In genomic region chr5:141397756-141398551, GRCh38 we compare ENCODE assay signal across 8 cellular contexts. TPM values are rescaled to one million over a fixed set of nuclear protein-coding genes. Genes with fewer than 3 reads are reported as not detected.
A peak's percentile ranks its signal among the peaks of the same experiment; 100 is the strongest.
DNase-seq lines count a peak whose midpoint lies in the region; ATAC-seq and TF ChIP-seq lines count a peak whose summit lies in the region.
"Not testable (repeated sequence)": the region's sequence is repeated elsewhere in the genome, so short reads cannot be mapped to it uniquely, and the experiment has no call there.

PCDHGB5 (plus strand) TSS chr5:141397947; CDS start chr5:141398128, 181 bp downstream.

- peak within 1 kb of the TSS; percentile 57 for H3K4me2 ChIP-seq in mammary epithelial cell (ENCODE audit: insufficient read depth, low read depth, low read length)

- H3K27ac ChIP-seq in mammary epithelial cell (ENCODE audit: insufficient read depth, low read depth, low read length); right atrium auricular region; uterus: not testable (repeated sequence)
- peak within 1 kb of the TSS; percentile 51 for H3K27ac ChIP-seq in psoas muscle

- in situ Hi-C loops in mammary epithelial cell (cut with MboI; ENCODE audit: low sequenced_read_pairs in 2 of 2): loop anchor here in 1 of 2 donors (10.0 kb wide), 1 partner anchor 167 kb away; no protein-coding TSS in a partner anchor

- peak within 1 kb of the TSS; percentile 41 for H3K4me3 ChIP-seq in GM12875 (ENCODE audit: low read depth, low read length)
- peak within 1 kb of the TSS; percentile 32 to 57 (median 38) for H3K4me3 ChIP-seq in mammary epithelial cell (replicated peaks in 1 of 3; ENCODE audit: insufficient read depth in 1 of 3, low read depth in 2 of 3, low read length in 3 of 3)
- H3K4me3 ChIP-seq in right atrium auricular region: peak within 1 kb of the TSS; percentile 23 to 42
- H3K4me3 ChIP-seq in psoas muscle: peak within 1 kb of the TSS; percentile 63
- peak within 1 kb of the TSS in 1 of 2 donors; percentile 13 for H3K4me3 ChIP-seq in uterus

- H3K36me3 ChIP-seq in mammary epithelial cell (ENCODE audit: insufficient read depth, low read length); right atrium auricular region; psoas muscle (ENCODE audit: insufficient read depth in 1 of 2, low read depth in 1 of 2); uterus: not testable (repeated sequence)

- H3K79me2 ChIP-seq in mammary epithelial cell (ENCODE audit: insufficient read depth, low read length): not testable (repeated sequence)

- dilution Hi-C loops in mammary epithelial cell (cut with HindIII; ENCODE audit: low sequenced_read_pairs): not testable (repeated sequence)

- not testable (repeated sequence) for H3K4me1 ChIP-seq in mammary epithelial cell (ENCODE audit: insufficient read depth, low read length); psoas muscle; uterus
- H3K4me1 ChIP-seq in right atrium auricular region: peaks cover 0 to 11% of the 10 kb centered on the region in 2 donors

- not testable (repeated sequence) for H4K20me1 ChIP-seq in mammary epithelial cell (ENCODE audit: insufficient read depth, low read length)

- 5% methylated on average over 22 of the region's 43 CpGs for WGBS in mammary epithelial cell (ENCODE audit: low coverage, missing lambda C conversion rate)
- WGBS in psoas muscle, 3 donors: 7 to 9% (median 8%) methylated on average over 21 to 25 of the region's 43 CpGs

- H3K9me3 ChIP-seq in mammary epithelial cell (replicated peaks; ENCODE audit: insufficient read depth, low read length) (peaks cover 48% of the 10 kb centered on the region), right atrium auricular region (peaks cover 20 to 84% of the 10 kb centered on the region in 2 donors), uterus (peaks cover 0 to 84% of the 10 kb centered on the region in 2 donors)
- H3K9me3 ChIP-seq in psoas muscle: not testable (repeated sequence)

- peak; percentile 74 for ATAC-seq in GM21825 (IDR thresholded peaks at IDR 0.05; ENCODE audit: unreplicated experiment)
- ATAC-seq in HG03571 (IDR thresholded peaks at IDR 0.05; ENCODE audit: unreplicated experiment): peak; percentile 88
- peak; percentile 60 to 69 for ATAC-seq in activated CD4-positive, CD25-positive, alpha-beta regulatory T cell treated with anti-CD3 and anti-CD28 coated beads, Interleukin-2, amount 50 U/mL, for 24 hours
- ATAC-seq in psoas muscle: peak; percentile 90 to 95 (median 93)

- not testable (repeated sequence) for TF ChIP-seq POLR2A in uterus (IDR thresholded peaks at IDR 0.05)

- intact Hi-C loops in mammary epithelial cell (cut with micrococcal nuclease): loop anchor here (5.0 kb wide), 1 partner anchor 164 kb away; no protein-coding TSS in a partner anchor
- intact Hi-C loops in psoas muscle (cut with DNase I); uterus (cut with DNase I; ENCODE audit: low total_unique reads): not testable (repeated sequence)

- TF ChIP-seq CTCF in GM12875 (IDR thresholded peaks at IDR 0.05; ENCODE audit: borderline replicate concordance, insufficient read depth, low read depth, low read length) (peak; percentile 65), mammary epithelial cell (conservative IDR thresholded peaks at IDR 0.05 in 1 of 2, IDR thresholded peaks at IDR 0.05 in 1 of 2; ENCODE audit: extremely low read depth in 1 of 2, insufficient read depth in 1 of 2, low read depth in 1 of 2, low read length in 2 of 2) (peak; percentile 75 to 81), right atrium auricular region (IDR thresholded peaks at IDR 0.05) (peak; percentile 32 to 76), psoas muscle (IDR thresholded peaks at IDR 0.05) (peak; percentile 71), uterus (IDR thresholded peaks at IDR 0.05) (peak in 2 of 4 experiments; percentile 15 to 20)

- TSS peak; percentile 45 for BruUV-seq in mammary epithelial cell (replicated peaks; lab: Mats Ljungman, UMichigan)

- H3K27me3 ChIP-seq in mammary epithelial cell (ENCODE audit: insufficient read depth, low read length); right atrium auricular region; uterus: not testable (repeated sequence)
- peaks cover 0 to 48% (median 12%) of the 10 kb centered on the region in 3 donors for H3K27me3 ChIP-seq in psoas muscle (ENCODE audit: insufficient read depth in 3 of 3, low read length in 2 of 3)

- DNase-seq in mammary epithelial cell: peak; percentile 20
- DNase-seq in right atrium auricular region (ENCODE audit: low spot score); uterus: not testable (repeated sequence)
- peak; percentile 46 to 72 for DNase-seq in psoas muscle

- CTCF ChIA-PET in mammary epithelial cell (lab: Charles Lee; ENCODE audit: low non-redundant PET): not testable (repeated sequence)

- peak within 1 kb of the TSS; percentile 76 for H2AFZ ChIP-seq in mammary epithelial cell (ENCODE audit: low read depth, low read length)

- peak within 1 kb of the TSS; percentile 58 for H3K9ac ChIP-seq in mammary epithelial cell (ENCODE audit: insufficient read depth, low read length)

RNA-seq across cellular contexts. Expression of gene PCDHGB5, which starts in this region (rescaled TPM):
- total RNA-seq in mammary epithelial cell (10 to 100 TPM; 10.5 to 14.2 TPM), right atrium auricular region (1 to 10 TPM; 9.7 TPM), psoas muscle (1 to 10 TPM; 2.7 to 5.1 (median 4.0) TPM), uterus (10 to 100 TPM in 3 of 4 donors, 1 to 10 TPM in 1; 10.0 to 33.6 (median 20.6) TPM)
- polyA plus RNA-seq in mammary epithelial cell (8.6 TPM), psoas muscle (1 to 10 TPM in 1 of 3 donors, under 1 TPM in 2; 0.61 to 1.4 (median 0.95) TPM)
- 10.6 TPM for polyA minus RNA-seq in mammary epithelial cell
